18 cellular contexts compared by ENCODE assay signal in genomic region chrX:97045470-97045869, GRCh38.
A peak's percentile ranks its signal among the peaks of the same experiment; 100 is the strongest.
DNase-seq lines count a peak whose midpoint lies in the region; ATAC-seq, FAIRE-seq and TF ChIP-seq lines count a peak whose summit lies in the region.
"Had no signal": no experiment of that assay in that cellular context is flagged by ENCODE, and none has a peak within 500 bp of the region (broad histone marks: within the 10 kb centered on the region; RNA-seq: fewer than 3 reads in every experiment).

No MANE protein-coding gene starts in this region.

- intact Hi-C loops in activated CD4-positive, alpha-beta T cell treated with anti-CD3 and anti-CD28 coated beads for 36 hours (cut with DNase I, micrococcal nuclease) = loop anchor here (2.0 to 10.0 kb wide), 3 partner anchors 165 to 361 kb away; partner anchors contain the start of gene DIAPH2 (in 1 of the 2)

- no peak for TF ChIP-seq POLR2A in GM12892 (IDR thresholded peaks at IDR 0.05; ENCODE audit: low read depth, low read length)

- TF ChIP-seq CTCF in fibroblast of mammary gland (conservative IDR thresholded peaks at IDR 0.05; ENCODE audit: control insufficient read depth, insufficient read depth, low read depth, low read length) = no peak

- DNase-seq in activated CD4-positive, alpha-beta T cell treated with anti-CD3 and anti-CD28 coated beads for 36 hours = no peak
- DNase-seq in activated CD4-positive, alpha-beta T cell treated with anti-CD3 and anti-CD28 coated beads, Interleukin-2, amount 50 U/mL, for 48 hours = no peak
- peak; percentile 15 for DNase-seq in fibroblast of mammary gland (ENCODE audit: low read depth)
- no peak for DNase-seq in stimulated activated effector memory CD8-positive, alpha-beta T cell treated with anti-CD3 and anti-CD28 coated beads, Interleukin-12 subunit alpha, Interleukin-12 subunit beta, amount 100 ng/mL, for 72 hours (ENCODE audit: low spot score in 2 of 2)
- no peak for DNase-seq in stimulated activated naive CD4-positive, alpha-beta T cell (lab: John Stamatoyannopoulos, UW)
- no peak for DNase-seq in GM12892 (ENCODE audit: insufficient read length)
- DNase-seq: 8988T; CD4-positive, alpha-beta memory T cell; DMS153; DMS79; GDM1; GOT3; H7; HFFc6 had no signal

- no peaks in the 10 kb centered on the region for H3K27me3 Mint-ChIP-seq in activated CD4-positive, alpha-beta T cell treated with anti-CD3 and anti-CD28 coated beads for 36 hours
- H3K27me3 Mint-ChIP-seq: CD4-positive, alpha-beta memory T cell had no signal

- H3K27ac Mint-ChIP-seq in activated CD4-positive, alpha-beta T cell treated with anti-CD3 and anti-CD28 coated beads for 36 hours = no peak overlapping the region
- no peak overlapping the region for H3K27ac Mint-ChIP-seq in stimulated activated effector memory CD8-positive, alpha-beta T cell treated with anti-CD3 and anti-CD28 coated beads, Interleukin-12 subunit alpha, Interleukin-12 subunit beta, amount 100 ng/mL, for 72 hours
- H3K27ac Mint-ChIP-seq: CD14-positive monocyte; CD4-positive, alpha-beta memory T cell; HFFc6 had no signal

- no peak overlapping the region for H3K4me3 ChIP-seq in fibroblast of mammary gland (ENCODE audit: control insufficient read depth, low read depth, low read length)
- H3K4me3 ChIP-seq: BLaER1 had no signal

- H3K4me1 Mint-ChIP-seq in activated CD4-positive, alpha-beta T cell treated with anti-CD3 and anti-CD28 coated beads for 36 hours = peaks cover 3% of the 10 kb centered on the region
- H3K4me1 Mint-ChIP-seq in stimulated activated effector memory CD8-positive, alpha-beta T cell treated with anti-CD3 and anti-CD28 coated beads, Interleukin-12 subunit alpha, Interleukin-12 subunit beta, amount 100 ng/mL, for 72 hours = peaks cover 6% of the 10 kb centered on the region
- H3K4me1 Mint-ChIP-seq: CD4-positive, alpha-beta memory T cell had no signal

- ATAC-seq in activated CD4-positive, alpha-beta T cell treated with anti-CD3 and anti-CD28 coated beads for 36 hours = peak; percentile 39
- peak; percentile 79 for ATAC-seq in stimulated activated effector memory CD8-positive, alpha-beta T cell treated with anti-CD3 and anti-CD28 coated beads, Interleukin-12 subunit alpha, Interleukin-12 subunit beta, amount 100 ng/mL, for 72 hours
- no peak for ATAC-seq in HG03108 (IDR thresholded peaks at IDR 0.05; ENCODE audit: unreplicated experiment)
- ATAC-seq: HCT116 had no signal

- FAIRE-seq in GM12892 (lab: Jason Lieb, UNC) = no peak

- no peaks in the 10 kb centered on the region for H3K36me3 Mint-ChIP-seq in activated CD4-positive, alpha-beta T cell treated with anti-CD3 and anti-CD28 coated beads for 36 hours (ENCODE audit: low read depth)
- no peaks in the 10 kb centered on the region for H3K36me3 Mint-ChIP-seq in stimulated activated effector memory CD8-positive, alpha-beta T cell treated with anti-CD3 and anti-CD28 coated beads, Interleukin-12 subunit alpha, Interleukin-12 subunit beta, amount 100 ng/mL, for 72 hours
- H3K36me3 Mint-ChIP-seq: CD14-positive monocyte; CD4-positive, alpha-beta memory T cell had no signal

- CTCF ChIA-PET in activated CD4-positive, alpha-beta T cell treated with anti-CD3 and anti-CD28 coated beads for 36 hours (lab: Charles Lee) = no interaction called here

- POLR2A ChIA-PET in activated CD4-positive, alpha-beta T cell treated with anti-CD3 and anti-CD28 coated beads for 36 hours (lab: Charles Lee) = no interaction called here

- no peak overlapping the region for H3K4me3 Mint-ChIP-seq in activated CD4-positive, alpha-beta T cell treated with anti-CD3 and anti-CD28 coated beads for 36 hours
- no peak overlapping the region for H3K4me3 Mint-ChIP-seq in stimulated activated effector memory CD8-positive, alpha-beta T cell treated with anti-CD3 and anti-CD28 coated beads, Interleukin-12 subunit alpha, Interleukin-12 subunit beta, amount 100 ng/mL, for 72 hours
- H3K4me3 Mint-ChIP-seq: CD14-positive monocyte; CD4-positive, alpha-beta memory T cell; HFFc6 had no signal

- H3K9me3 Mint-ChIP-seq in activated CD4-positive, alpha-beta T cell treated with anti-CD3 and anti-CD28 coated beads for 36 hours (ENCODE audit: low read depth) = no peaks in the 10 kb centered on the region
- no peaks in the 10 kb centered on the region for H3K9me3 Mint-ChIP-seq in stimulated activated effector memory CD8-positive, alpha-beta T cell treated with anti-CD3 and anti-CD28 coated beads, Interleukin-12 subunit alpha, Interleukin-12 subunit beta, amount 100 ng/mL, for 72 hours
- H3K9me3 Mint-ChIP-seq: CD14-positive monocyte; CD4-positive, alpha-beta memory T cell; HFFc6 had no signal
